Comparison of ENCODE assay signal across 1 cellular context in the genomic region with DNA sequence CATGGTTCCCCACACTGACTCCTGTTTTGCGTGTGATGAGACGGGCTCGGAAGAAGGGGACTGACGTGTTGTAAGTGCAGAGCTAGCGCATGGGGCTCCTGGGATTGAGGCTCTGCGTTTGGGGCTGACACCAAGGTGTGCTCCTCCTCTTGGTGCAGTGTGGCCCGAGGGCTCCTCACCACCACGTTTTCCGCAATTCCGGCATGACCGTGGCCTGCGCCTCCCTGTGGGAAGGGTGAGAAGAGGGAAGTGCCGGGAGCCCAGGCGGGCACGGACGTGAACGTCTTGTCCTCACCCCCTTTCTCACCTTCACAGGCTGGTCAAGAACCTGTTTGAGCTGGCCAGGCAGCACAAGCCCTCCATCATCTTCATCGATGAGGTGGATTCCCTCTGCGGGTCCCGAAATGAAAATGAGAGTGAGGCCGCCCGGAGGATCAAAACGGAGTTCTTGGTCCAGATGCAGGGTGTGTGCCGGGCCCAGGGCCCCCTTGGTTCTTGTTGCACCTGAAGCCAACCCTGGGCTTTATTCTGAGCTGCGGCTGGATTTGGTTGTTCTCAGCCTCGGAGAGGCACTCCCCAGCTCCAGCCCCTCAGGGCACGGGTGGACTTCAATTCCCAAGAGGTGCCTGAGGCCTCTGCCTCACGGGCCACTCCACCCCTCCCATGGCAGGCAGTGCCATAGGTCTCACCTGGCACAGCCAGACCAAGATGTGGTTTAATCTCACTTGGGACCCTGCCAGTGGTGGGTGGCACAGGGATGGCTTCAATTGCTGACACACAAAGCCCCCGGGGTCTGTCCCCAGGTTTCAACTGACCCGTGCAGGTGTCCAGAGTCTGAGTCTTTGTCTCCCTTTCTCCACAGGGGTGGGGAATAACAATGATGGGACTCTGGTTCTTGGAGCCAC.
TF ChIP-seq lines count a peak whose summit lies in the region.

No MANE protein-coding gene starts in this region.

TF ChIP-seq in HepG2, 621 proteins besides CTCF, POLR2A, EP300 and RAD21:
- TF ChIP-seq RBM22 (optimal IDR thresholded peaks at IDR 0.05; ENCODE audit: low read length), result peak; percentile 26
- no peak for TF ChIP-seq SRF (IDR thresholded peaks at IDR 0.05; ENCODE audit: low read depth, low read length)
- no peak for TF ChIP-seq REPIN1 (CRISPR knock-in tag; IDR thresholded peaks at IDR 0.05; ENCODE audit: borderline replicate concordance, low read depth)
- TF ChIP-seq AGO2 (optimal IDR thresholded peaks at IDR 0.05; ENCODE audit: low read depth, low read length), result peak; percentile 72
- no peak for TF ChIP-seq ZNF639 (CRISPR knock-in tag; conservative IDR thresholded peaks at IDR 0.05)
- peak; percentile 2; the same call in 1 of the 2 replicates for TF ChIP-seq POLR2G (IDR thresholded peaks at IDR 0.05; ENCODE audit: low read depth, low read length)
- no peak for TF ChIP-seq HOXA9 (CRISPR knock-in tag; IDR thresholded peaks at IDR 0.05; ENCODE audit: borderline replicate concordance)
- TF ChIP-seq ONECUT2 (CRISPR knock-in tag; IDR thresholded peaks at IDR 0.05), result no peak
- TF ChIP-seq ZNF616 (CRISPR knock-in tag; IDR thresholded peaks at IDR 0.05; ENCODE audit: low read depth), result no peak
- TF ChIP-seq KDM5A (IDR thresholded peaks at IDR 0.05; ENCODE audit: borderline replicate concordance, low read length), result no peak
- no peak for TF ChIP-seq MTF2 (CRISPR knock-in tag; IDR thresholded peaks at IDR 0.05; ENCODE audit: borderline replicate concordance)
- no peak for TF ChIP-seq ZNF160 (CRISPR knock-in tag; IDR thresholded peaks at IDR 0.05)
- no peak for TF ChIP-seq SPEN (CRISPR knock-in tag; IDR thresholded peaks at IDR 0.05; ENCODE audit: low read depth)
- TF ChIP-seq TCF7 (IDR thresholded peaks at IDR 0.05; ENCODE audit: low read depth), result no peak
- TF ChIP-seq ZNF570 (CRISPR knock-in tag; IDR thresholded peaks at IDR 0.05; ENCODE audit: borderline replicate concordance), result no peak
- TF ChIP-seq BORCS8-MEF2B (CRISPR knock-in tag; IDR thresholded peaks at IDR 0.05), result no peak
- TF ChIP-seq RBFOX2 (IDR thresholded peaks at IDR 0.05; ENCODE audit: low read depth, low read length), result peak; percentile 63
- TF ChIP-seq CCDC6 (CRISPR knock-in tag; IDR thresholded peaks at IDR 0.05), result no peak
- TF ChIP-seq NR2C2 (CRISPR knock-in tag; IDR thresholded peaks at IDR 0.05; ENCODE audit: borderline replicate concordance), result no peak
- 0 out of 2 replicates have a peak, but pooled peaks have one; percentile 21 for TF ChIP-seq ARID4A (CRISPR knock-in tag; IDR thresholded peaks at IDR 0.05; ENCODE audit: borderline replicate concordance)
- no peak for TF ChIP-seq CEBPG (CRISPR knock-in tag; IDR thresholded peaks at IDR 0.05)
- TF ChIP-seq ATRX (CRISPR knock-in tag; IDR thresholded peaks at IDR 0.05; ENCODE audit: borderline replicate concordance), result no peak
